In the genomic region with DNA sequence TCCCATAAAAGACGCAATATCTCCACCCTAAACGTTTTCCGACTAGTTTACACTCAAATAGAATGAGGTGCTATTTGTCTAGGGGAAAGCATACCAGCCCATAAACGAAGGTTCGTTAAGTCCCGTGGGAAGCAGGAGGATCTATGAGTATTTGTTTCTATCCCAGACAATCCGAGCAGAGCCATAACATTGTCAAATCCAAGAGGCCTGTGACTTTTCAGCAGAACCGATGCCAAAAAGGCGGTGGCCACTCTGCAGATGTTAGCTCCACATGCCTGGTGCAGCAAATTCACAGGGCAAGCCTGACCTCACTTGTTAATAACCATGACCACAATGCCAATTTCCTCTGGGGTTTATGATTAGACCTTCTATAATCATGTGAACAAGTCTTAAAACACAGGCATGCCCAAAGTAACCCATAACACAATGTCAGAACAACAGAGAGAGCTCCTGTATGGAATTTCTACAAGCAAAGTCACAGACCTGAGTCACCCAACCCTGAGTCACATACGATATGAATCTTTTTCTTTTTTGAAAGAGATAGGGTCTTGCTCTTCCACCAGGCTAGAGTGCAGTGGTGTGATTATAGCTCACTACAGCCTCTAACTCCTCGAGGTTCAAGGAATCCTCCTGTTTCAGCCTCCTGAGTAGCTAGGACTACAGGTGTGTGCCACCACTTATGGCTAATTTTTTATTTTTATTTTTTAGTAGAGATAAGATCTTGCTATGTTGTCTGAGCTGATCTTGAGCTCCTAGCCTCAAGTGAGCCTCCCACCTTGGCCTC, we compare ENCODE assay signal across 1 cellular context.
A peak's percentile ranks its signal among the peaks of the same experiment; 100 is the strongest.
TF ChIP-seq lines count a peak whose summit lies in the region.

No MANE protein-coding gene starts in this region.

TF ChIP-seq in K562, 482 proteins besides CTCF, POLR2A, EP300 and RAD21 (continued from another document and continues in another):
- TF ChIP-seq, protein P1, sequence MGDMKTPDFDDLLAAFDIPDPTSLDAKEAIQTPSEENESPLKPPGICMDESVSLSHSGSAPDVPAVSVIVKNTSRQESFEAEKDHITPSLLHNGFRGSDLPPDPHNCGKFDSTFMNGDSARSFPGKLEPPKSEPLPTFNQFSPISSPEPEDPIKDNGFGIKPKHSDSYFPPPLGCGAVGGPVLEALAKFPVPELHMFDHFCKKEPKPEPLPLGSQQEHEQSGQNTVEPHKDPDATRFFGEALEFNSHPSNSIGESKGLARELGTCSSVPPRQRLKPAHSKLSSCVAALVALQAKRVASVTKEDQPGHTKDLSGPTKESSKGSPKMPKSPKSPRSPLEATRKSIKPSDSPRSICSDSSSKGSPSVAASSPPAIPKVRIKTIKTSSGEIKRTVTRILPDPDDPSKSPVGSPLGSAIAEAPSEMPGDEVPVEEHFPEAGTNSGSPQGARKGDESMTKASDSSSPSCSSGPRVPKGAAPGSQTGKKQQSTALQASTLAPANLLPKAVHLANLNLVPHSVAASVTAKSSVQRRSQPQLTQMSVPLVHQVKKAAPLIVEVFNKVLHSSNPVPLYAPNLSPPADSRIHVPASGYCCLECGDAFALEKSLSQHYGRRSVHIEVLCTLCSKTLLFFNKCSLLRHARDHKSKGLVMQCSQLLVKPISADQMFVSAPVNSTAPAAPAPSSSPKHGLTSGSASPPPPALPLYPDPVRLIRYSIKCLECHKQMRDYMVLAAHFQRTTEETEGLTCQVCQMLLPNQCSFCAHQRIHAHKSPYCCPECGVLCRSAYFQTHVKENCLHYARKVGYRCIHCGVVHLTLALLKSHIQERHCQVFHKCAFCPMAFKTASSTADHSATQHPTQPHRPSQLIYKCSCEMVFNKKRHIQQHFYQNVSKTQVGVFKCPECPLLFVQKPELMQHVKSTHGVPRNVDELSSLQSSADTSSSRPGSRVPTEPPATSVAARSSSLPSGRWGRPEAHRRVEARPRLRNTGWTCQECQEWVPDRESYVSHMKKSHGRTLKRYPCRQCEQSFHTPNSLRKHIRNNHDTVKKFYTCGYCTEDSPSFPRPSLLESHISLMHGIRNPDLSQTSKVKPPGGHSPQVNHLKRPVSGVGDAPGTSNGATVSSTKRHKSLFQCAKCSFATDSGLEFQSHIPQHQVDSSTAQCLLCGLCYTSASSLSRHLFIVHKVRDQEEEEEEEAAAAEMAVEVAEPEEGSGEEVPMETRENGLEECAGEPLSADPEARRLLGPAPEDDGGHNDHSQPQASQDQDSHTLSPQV (IDR thresholded peaks at IDR 0.05): peak; percentile 31; the same call in 1 of the 2 replicates
- TF ChIP-seq, protein P2, sequence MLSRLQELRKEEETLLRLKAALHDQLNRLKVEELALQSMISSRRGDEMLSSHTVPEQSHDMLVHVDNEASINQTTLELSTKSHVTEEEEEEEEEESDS (CRISPR knock-in tag; IDR thresholded peaks at IDR 0.05): no peak
- TF ChIP-seq FOSL1 (tag; conservative IDR thresholded peaks at IDR 0.05): peak; percentile 98
- 0 out of 2 replicates have a peak, but pooled peaks have one; percentile 37 for TF ChIP-seq ZNF197 (CRISPR knock-in tag; IDR thresholded peaks at IDR 0.05; ENCODE audit: low read depth)
- no peak for TF ChIP-seq MYC (IDR thresholded peaks at IDR 0.05; ENCODE audit: low read depth, low read length)
- TF ChIP-seq MYC (CRISPR knock-in tag; IDR thresholded peaks at IDR 0.05; ENCODE audit: borderline replicate concordance, low read depth): 0 out of 2 replicates have a peak, but pooled peaks have one; percentile 41
- peak; percentile 11; the same call in 1 of the 2 replicates for TF ChIP-seq MTA2 (IDR thresholded peaks at IDR 0.05; ENCODE audit: low read depth)
- no peak for TF ChIP-seq ZNF133 (CRISPR knock-in tag; IDR thresholded peaks at IDR 0.05)
- peak; percentile 18; the same call in 1 of the 2 replicates for TF ChIP-seq TAL1 (IDR thresholded peaks at IDR 0.05)
- peak; percentile 41; the same call in 1 of the 2 replicates for TF ChIP-seq C11orf30 (IDR thresholded peaks at IDR 0.05; ENCODE audit: low read depth)
- TF ChIP-seq FOXK1 (CRISPR knock-in tag; IDR thresholded peaks at IDR 0.05; ENCODE audit: borderline replicate concordance): no peak
- no peak for TF ChIP-seq SRSF9 (IDR thresholded peaks at IDR 0.05; ENCODE audit: borderline replicate concordance, low read depth, low read length)
- peak; percentile 14; the same call in 1 of the 2 replicates for TF ChIP-seq ELF4 (CRISPR knock-in tag; IDR thresholded peaks at IDR 0.05)
- no peak for TF ChIP-seq HNRNPLL (IDR thresholded peaks at IDR 0.05; ENCODE audit: low read depth, low read length, poor library complexity, severe bottlenecking)
- TF ChIP-seq ZNF444 (CRISPR knock-in tag; IDR thresholded peaks at IDR 0.05): no peak
- 0 out of 2 replicates have a peak, but pooled peaks have one; percentile 29 for TF ChIP-seq MTA1 (IDR thresholded peaks at IDR 0.05; ENCODE audit: borderline replicate concordance)
- TF ChIP-seq JUN (IDR thresholded peaks at IDR 0.05; ENCODE audit: borderline replicate concordance, low read depth, low read length): peak; percentile 94
- TF ChIP-seq JUN (CRISPR knock-in tag; IDR thresholded peaks at IDR 0.05; ENCODE audit: borderline replicate concordance): no peak
- TF ChIP-seq NFE2L1 (tag; IDR thresholded peaks at IDR 0.05; ENCODE audit: borderline replicate concordance, low read depth): no peak
- no peak for TF ChIP-seq DIDO1 (tag; IDR thresholded peaks at IDR 0.05; ENCODE audit: low read depth)
- TF ChIP-seq CAMTA2 (CRISPR knock-in tag; conservative IDR thresholded peaks at IDR 0.05): no peak
- TF ChIP-seq ZFP1 (CRISPR knock-in tag; IDR thresholded peaks at IDR 0.05): no peak
- peak; percentile 34; the same call in 1 of the 2 replicates for TF ChIP-seq MAFF (IDR thresholded peaks at IDR 0.05; ENCODE audit: low read length)
- TF ChIP-seq SREBF1 (IDR thresholded peaks at IDR 0.05; ENCODE audit: borderline replicate concordance, low read depth, low read length): no peak
- no peak for TF ChIP-seq ZNF324 (CRISPR knock-in tag; IDR thresholded peaks at IDR 0.05)
- no peak for TF ChIP-seq PHF21A (IDR thresholded peaks at IDR 0.05; ENCODE audit: borderline replicate concordance, low read depth)
- TF ChIP-seq NFIC (IDR thresholded peaks at IDR 0.05): peak; percentile 10; the same call in 1 of the 2 replicates
- peak; percentile 75; the same call in 1 of the 2 replicates for TF ChIP-seq CBX1 (IDR thresholded peaks at IDR 0.05; ENCODE audit: low read depth)
- no peak for TF ChIP-seq ZNF764 (CRISPR knock-in tag; IDR thresholded peaks at IDR 0.05; ENCODE audit: low read depth)
- TF ChIP-seq NRF1 (conservative IDR thresholded peaks at IDR 0.05 in 1 of 2, IDR thresholded peaks at IDR 0.05 in 1 of 2): no peak; a peak in 1 of 4 replicates
- TF ChIP-seq DPF2 (IDR thresholded peaks at IDR 0.05): peak; percentile 89
- TF ChIP-seq ZNF780A (CRISPR knock-in tag; IDR thresholded peaks at IDR 0.05): no peak
- TF ChIP-seq ZNF212 (CRISPR knock-in tag; IDR thresholded peaks at IDR 0.05): no peak
- TF ChIP-seq, protein P3, sequence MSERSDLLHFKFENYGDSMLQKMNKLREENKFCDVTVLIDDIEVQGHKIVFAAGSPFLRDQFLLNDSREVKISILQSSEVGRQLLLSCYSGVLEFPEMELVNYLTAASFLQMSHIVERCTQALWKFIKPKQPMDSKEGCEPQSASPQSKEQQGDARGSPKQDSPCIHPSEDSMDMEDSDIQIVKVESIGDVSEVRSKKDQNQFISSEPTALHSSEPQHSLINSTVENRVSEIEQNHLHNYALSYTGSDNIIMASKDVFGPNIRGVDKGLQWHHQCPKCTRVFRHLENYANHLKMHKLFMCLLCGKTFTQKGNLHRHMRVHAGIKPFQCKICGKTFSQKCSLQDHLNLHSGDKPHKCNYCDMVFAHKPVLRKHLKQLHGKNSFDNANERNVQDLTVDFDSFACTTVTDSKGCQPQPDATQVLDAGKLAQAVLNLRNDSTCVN (CRISPR knock-in tag; IDR thresholded peaks at IDR 0.05): no peak
- no peak for TF ChIP-seq L3MBTL2 (IDR thresholded peaks at IDR 0.05)
- no peak for TF ChIP-seq CEBPG (CRISPR knock-in tag; IDR thresholded peaks at IDR 0.05)
- TF ChIP-seq CEBPG (tag; conservative IDR thresholded peaks at IDR 0.05 in 1 of 2, IDR thresholded peaks at IDR 0.05 in 1 of 2): no peak
- peak; percentile 43; the same call in 1 of the 2 replicates for TF ChIP-seq ZEB2 (IDR thresholded peaks at IDR 0.05)
- TF ChIP-seq, protein P4, sequence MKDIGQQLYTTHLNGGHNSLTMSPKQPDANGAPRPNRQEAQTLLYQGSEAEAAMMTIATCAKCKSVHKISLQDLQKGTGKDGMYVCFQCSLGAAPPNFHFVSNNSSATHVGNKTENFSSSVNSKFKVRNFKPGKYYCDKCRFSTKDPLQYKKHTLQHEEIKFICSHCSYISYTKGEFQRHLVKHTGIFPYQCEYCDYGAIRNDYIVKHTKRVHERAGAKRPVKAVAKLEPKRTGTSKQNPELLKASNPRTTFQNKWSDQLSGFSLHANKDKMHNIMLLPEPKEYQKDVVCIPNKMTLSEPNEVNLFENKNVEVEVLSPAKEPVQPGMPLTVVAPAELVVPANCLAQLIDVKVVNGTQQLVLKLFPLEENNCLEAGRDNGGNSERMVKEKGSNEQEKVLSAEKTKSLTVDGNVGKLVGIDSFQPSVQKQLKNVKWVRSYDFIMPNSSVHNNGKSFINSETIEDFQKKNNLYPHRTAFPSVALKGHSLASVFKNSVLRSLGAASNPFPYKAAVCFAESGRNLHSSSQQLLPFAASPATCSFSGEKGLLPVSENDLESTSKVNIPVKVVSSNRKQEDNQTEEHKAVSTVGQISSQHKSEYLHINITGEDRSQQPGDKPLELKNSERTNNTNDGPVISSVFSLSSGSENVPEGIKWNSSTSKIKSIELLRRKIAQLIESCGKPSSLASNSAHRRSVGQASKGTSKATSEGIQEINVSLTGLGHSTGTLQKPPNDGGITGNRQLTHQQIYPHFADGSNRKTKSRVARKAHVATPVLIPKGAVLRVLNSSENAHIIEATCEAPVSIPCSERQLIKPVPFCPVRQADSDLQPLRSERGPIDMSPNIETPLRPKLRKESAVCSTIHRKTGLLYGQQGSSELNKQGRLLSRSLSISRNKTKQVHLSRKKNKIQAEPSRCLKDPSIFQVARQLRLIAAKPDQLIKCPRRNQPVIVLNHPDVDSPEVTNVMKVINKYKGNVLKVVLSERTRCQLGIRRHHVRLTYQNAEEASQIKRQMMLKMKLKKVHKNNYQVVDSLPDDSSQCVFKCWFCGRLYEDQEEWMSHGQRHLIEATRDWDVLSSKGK (CRISPR knock-in tag; IDR thresholded peaks at IDR 0.05): no peak
- TF ChIP-seq FOXA1 (IDR thresholded peaks at IDR 0.05; ENCODE audit: borderline replicate concordance): no peak
- TF ChIP-seq TCF7L2 (IDR thresholded peaks at IDR 0.05; ENCODE audit: low read depth, low read length): no peak
- no peak for TF ChIP-seq FOXA3 (CRISPR knock-in tag; conservative IDR thresholded peaks at IDR 0.05 in 1 of 2, IDR thresholded peaks at IDR 0.05 in 1 of 2)
- no peak for TF ChIP-seq HDAC6 (IDR thresholded peaks at IDR 0.05; ENCODE audit: low read depth, low read length)
- TF ChIP-seq, protein P5, sequence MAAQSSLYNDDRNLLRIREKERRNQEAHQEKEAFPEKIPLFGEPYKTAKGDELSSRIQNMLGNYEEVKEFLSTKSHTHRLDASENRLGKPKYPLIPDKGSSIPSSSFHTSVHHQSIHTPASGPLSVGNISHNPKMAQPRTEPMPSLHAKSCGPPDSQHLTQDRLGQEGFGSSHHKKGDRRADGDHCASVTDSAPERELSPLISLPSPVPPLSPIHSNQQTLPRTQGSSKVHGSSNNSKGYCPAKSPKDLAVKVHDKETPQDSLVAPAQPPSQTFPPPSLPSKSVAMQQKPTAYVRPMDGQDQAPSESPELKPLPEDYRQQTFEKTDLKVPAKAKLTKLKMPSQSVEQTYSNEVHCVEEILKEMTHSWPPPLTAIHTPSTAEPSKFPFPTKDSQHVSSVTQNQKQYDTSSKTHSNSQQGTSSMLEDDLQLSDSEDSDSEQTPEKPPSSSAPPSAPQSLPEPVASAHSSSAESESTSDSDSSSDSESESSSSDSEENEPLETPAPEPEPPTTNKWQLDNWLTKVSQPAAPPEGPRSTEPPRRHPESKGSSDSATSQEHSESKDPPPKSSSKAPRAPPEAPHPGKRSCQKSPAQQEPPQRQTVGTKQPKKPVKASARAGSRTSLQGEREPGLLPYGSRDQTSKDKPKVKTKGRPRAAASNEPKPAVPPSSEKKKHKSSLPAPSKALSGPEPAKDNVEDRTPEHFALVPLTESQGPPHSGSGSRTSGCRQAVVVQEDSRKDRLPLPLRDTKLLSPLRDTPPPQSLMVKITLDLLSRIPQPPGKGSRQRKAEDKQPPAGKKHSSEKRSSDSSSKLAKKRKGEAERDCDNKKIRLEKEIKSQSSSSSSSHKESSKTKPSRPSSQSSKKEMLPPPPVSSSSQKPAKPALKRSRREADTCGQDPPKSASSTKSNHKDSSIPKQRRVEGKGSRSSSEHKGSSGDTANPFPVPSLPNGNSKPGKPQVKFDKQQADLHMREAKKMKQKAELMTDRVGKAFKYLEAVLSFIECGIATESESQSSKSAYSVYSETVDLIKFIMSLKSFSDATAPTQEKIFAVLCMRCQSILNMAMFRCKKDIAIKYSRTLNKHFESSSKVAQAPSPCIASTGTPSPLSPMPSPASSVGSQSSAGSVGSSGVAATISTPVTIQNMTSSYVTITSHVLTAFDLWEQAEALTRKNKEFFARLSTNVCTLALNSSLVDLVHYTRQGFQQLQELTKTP (IDR thresholded peaks at IDR 0.05; ENCODE audit: low read depth in 1 of 2, partially characterized antibody in 2 of 2): peak in 1 of 2 experiments; percentile 37
- TF ChIP-seq SMARCA4 (IDR thresholded peaks at IDR 0.05): peak; percentile 91
- no peak for TF ChIP-seq MTA3 (IDR thresholded peaks at IDR 0.05; ENCODE audit: borderline replicate concordance)
- TF ChIP-seq DNMT1 (IDR thresholded peaks at IDR 0.05): no peak
- TF ChIP-seq, protein P6, sequence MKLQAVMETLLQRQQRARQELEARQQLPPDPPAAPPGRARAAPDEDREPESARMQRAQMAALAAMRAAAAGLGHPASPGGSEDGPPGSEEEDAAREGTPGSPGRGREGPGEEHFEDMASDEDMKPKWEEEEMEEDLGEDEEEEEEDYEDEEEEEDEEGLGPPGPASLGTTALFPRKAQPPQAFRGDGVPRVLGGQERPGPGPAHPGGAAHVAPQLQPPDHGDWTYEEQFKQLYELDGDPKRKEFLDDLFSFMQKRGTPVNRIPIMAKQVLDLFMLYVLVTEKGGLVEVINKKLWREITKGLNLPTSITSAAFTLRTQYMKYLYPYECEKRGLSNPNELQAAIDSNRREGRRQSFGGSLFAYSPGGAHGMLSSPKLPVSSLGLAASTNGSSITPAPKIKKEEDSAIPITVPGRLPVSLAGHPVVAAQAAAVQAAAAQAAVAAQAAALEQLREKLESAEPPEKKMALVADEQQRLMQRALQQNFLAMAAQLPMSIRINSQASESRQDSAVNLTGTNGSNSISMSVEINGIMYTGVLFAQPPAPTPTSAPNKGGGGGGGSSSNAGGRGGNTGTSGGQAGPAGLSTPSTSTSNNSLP (IDR thresholded peaks at IDR 0.05; ENCODE audit: borderline replicate concordance, low read depth, low read length): no peak
- peak; percentile 84 for TF ChIP-seq SOX6 (IDR thresholded peaks at IDR 0.05)
- no peak; the same call in 1 of the 2 replicates for TF ChIP-seq BACH1 (tag; IDR thresholded peaks at IDR 0.05)
- peak; percentile 87 to 93 for TF ChIP-seq KDM1A (IDR thresholded peaks at IDR 0.05)
